8 cellular contexts compared by ENCODE assay signal in the genomic region with DNA sequence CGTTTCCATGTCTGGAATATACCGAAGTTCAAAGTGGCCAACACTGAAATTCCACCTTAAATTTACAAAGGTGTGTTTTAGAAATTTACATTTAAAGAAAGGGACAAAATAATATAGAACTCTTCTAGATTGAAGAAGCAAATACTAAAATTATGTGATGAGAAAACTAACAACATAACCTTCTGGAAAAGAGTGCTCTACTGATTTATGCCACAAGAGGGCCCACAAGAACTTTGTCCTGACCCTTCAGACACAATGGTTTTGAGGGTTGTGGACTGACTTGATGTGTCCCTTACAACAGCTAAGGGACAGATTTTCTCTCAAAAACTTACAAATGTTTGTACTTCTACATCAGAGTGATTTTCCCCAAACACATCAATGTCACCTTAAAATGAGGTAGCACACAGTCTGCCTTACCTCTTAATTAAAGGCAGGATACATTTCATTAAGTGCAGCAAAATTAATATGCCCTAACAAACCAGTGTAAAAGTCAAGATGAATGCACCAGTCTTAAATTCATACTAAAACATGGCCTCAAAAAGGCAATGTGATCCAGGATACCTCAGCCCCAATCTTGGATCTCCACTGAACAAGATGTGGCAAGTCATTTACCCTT. TPM values are rescaled to one million over a fixed set of nuclear protein-coding genes. Genes with fewer than 3 reads are reported as not detected.
DNase-seq lines count a peak whose midpoint lies in the region; ATAC-seq lines count a peak whose summit lies in the region.

No MANE protein-coding gene starts in this region.

- H3K79me1 ChIP-seq in neuronal stem cell (ENCODE audit: low read depth, low read length), result no peaks in the 10 kb centered on the region

- H3K9me3 ChIP-seq in neuronal stem cell (replicated peaks in 1 of 2; ENCODE audit: control insufficient read depth in 2 of 2, insufficient read depth in 1 of 2, low read depth in 1 of 2, low read length in 2 of 2), result no peaks in the 10 kb centered on the region

- no peak overlapping the region for H3K18ac ChIP-seq in neuronal stem cell (ENCODE audit: low read length)

- H3K36me3 ChIP-seq in neuronal stem cell (replicated peaks in 1 of 2; ENCODE audit: control insufficient read depth in 2 of 2, insufficient read depth in 2 of 2, low read length in 2 of 2), result peaks cover 2 to 62% of the 10 kb centered on the region in 2 donors

- H3K27ac ChIP-seq in neuronal stem cell (replicated peaks; ENCODE audit: low read length), result no peak overlapping the region

- H3K4me2 ChIP-seq in neuronal stem cell (ENCODE audit: insufficient read depth, low read length, poor library complexity, severe bottlenecking), result no peak overlapping the region

- H3K4me1 Mint-ChIP-seq in activated CD4-positive, alpha-beta memory T cell treated with anti-CD3 and anti-CD28 coated beads, Interleukin-2, amount 10 ng/mL, durations not matched to agents 7 days and 5 days, result no peaks in the 10 kb centered on the region

- no peak overlapping the region for H3K4ac ChIP-seq in neuronal stem cell (ENCODE audit: low read length)

- H2BK12ac ChIP-seq in neuronal stem cell (ENCODE audit: low read length), result no peak overlapping the region

- H2AK5ac ChIP-seq in neuronal stem cell (ENCODE audit: low read depth, low read length), result no peak overlapping the region

- H3K14ac ChIP-seq in neuronal stem cell (ENCODE audit: low read length), result no peak overlapping the region

- peaks cover 35% of the 10 kb centered on the region for H3K36me3 Mint-ChIP-seq in activated CD4-positive, alpha-beta memory T cell treated with anti-CD3 and anti-CD28 coated beads, Interleukin-2, amount 10 ng/mL, durations not matched to agents 7 days and 5 days (ENCODE audit: low read depth)

- no peak overlapping the region for H2BK15ac ChIP-seq in neuronal stem cell (ENCODE audit: low read length)

- H4K8ac ChIP-seq in neuronal stem cell (ENCODE audit: low read depth, low read length), result no peak overlapping the region

- CTCF ChIA-PET in activated CD4-positive, alpha-beta memory T cell treated with anti-CD3 and anti-CD28 coated beads, Interleukin-2, amount 10 ng/mL, durations not matched to agents 7 days and 5 days (lab: Charles Lee), result interaction anchor here (0.7 to 7.5 kb wide), 10 partner anchors 9 to 101 kb away, joined by 3 to 121 read pairs (median 5); a partner anchor contains a TSS

- ATAC-seq in GM18502 (IDR thresholded peaks at IDR 0.05; ENCODE audit: poor library complexity, unreplicated experiment) (peak; percentile 83), HG03095 (IDR thresholded peaks at IDR 0.05; ENCODE audit: unreplicated experiment) (peak; percentile 70), HG03139 (IDR thresholded peaks at IDR 0.05; ENCODE audit: unreplicated experiment) (no peak)

- no peak overlapping the region for H2BK120ac ChIP-seq in neuronal stem cell (ENCODE audit: low read depth, low read length)

- H3K27ac Mint-ChIP-seq in activated CD4-positive, alpha-beta memory T cell treated with anti-CD3 and anti-CD28 coated beads, Interleukin-2, amount 10 ng/mL, durations not matched to agents 7 days and 5 days, result no peak overlapping the region

- H3K27me3 ChIP-seq in neuronal stem cell (ENCODE audit: control insufficient read depth in 3 of 3, insufficient read depth in 3 of 3, low read depth in 1 of 3, low read length in 3 of 3), result no peaks in the 10 kb centered on the region

- WGBS in neuronal stem cell (ENCODE audit: extremely low coverage in 2 of 2, insufficient read length in 2 of 2, insufficient replicate concordance in 1 of 2), 2 donors, result no CpG with 5 or more reads among the region's 2 CpGs

- DNase-seq in Ammon's horn (ENCODE audit: low spot score), result peak; percentile 73
- DNase-seq in NCI-H526 (lab: John Stamatoyannopoulos, UW), result peak; percentile 2 to 64
- peak; percentile 48 for DNase-seq in activated CD4-positive, alpha-beta memory T cell treated with anti-CD3 and anti-CD28 coated beads, Interleukin-2, amount 10 ng/mL, durations not matched to agents 7 days and 5 days
- DNase-seq in fibroblast of the conjunctiva (ENCODE audit: low read depth), result peak; percentile 56
- DNase-seq in neuronal stem cell (ENCODE audit: low spot score), result peak; percentile 41

- no peak overlapping the region for H4K91ac ChIP-seq in neuronal stem cell (ENCODE audit: low read depth, low read length, poor library complexity)

- no peak overlapping the region for H3K4me3 Mint-ChIP-seq in activated CD4-positive, alpha-beta memory T cell treated with anti-CD3 and anti-CD28 coated beads, Interleukin-2, amount 10 ng/mL, durations not matched to agents 7 days and 5 days

- no peak overlapping the region for H3K23ac ChIP-seq in neuronal stem cell (ENCODE audit: low read depth, low read length, poor library complexity)

- H3K4me1 ChIP-seq in neuronal stem cell (ENCODE audit: control insufficient read depth in 2 of 2, insufficient read depth in 1 of 2, low read depth in 1 of 2, low read length in 2 of 2), result no peaks in the 10 kb centered on the region

- H3K9me3 Mint-ChIP-seq in activated CD4-positive, alpha-beta memory T cell treated with anti-CD3 and anti-CD28 coated beads, Interleukin-2, amount 10 ng/mL, durations not matched to agents 7 days and 5 days, result no peaks in the 10 kb centered on the region

- H2AFZ ChIP-seq in neuronal stem cell (ENCODE audit: low read length), result peak overlapping the region; percentile 3

- H3K27me3 Mint-ChIP-seq in activated CD4-positive, alpha-beta memory T cell treated with anti-CD3 and anti-CD28 coated beads, Interleukin-2, amount 10 ng/mL, durations not matched to agents 7 days and 5 days, result no peaks in the 10 kb centered on the region

- H3K4me3 ChIP-seq in neuronal stem cell (ENCODE audit: low read length in 2 of 2), result no peak overlapping the region

- POLR2A ChIA-PET in activated CD4-positive, alpha-beta memory T cell treated with anti-CD3 and anti-CD28 coated beads, Interleukin-2, amount 10 ng/mL, durations not matched to agents 7 days and 5 days (lab: Charles Lee), result interaction anchor here (1.0 to 1.3 kb wide), 2 partner anchors 78 kb away, joined by 3 to 5 read pairs; no protein-coding TSS in a partner anchor

- no peak overlapping the region for H2BK5ac ChIP-seq in neuronal stem cell (ENCODE audit: low read length)

- no peak overlapping the region for H3K9ac ChIP-seq in neuronal stem cell (ENCODE audit: low read depth, low read length, poor library complexity)

RNA-seq across cellular contexts. Expression of a gene that starts 36.2 kb away (rescaled TPM):
- total RNA-seq in activated CD4-positive, alpha-beta memory T cell treated with anti-CD3 and anti-CD28 coated beads, Interleukin-2, amount 10 ng/mL, durations not matched to agents 7 days and 5 days, result 10 to 100 TPM; 29.2 to 31.5 TPM
- 10.9 TPM for polyA plus RNA-seq in neuronal stem cell (2013, experiment 1 of 2)
- polyA plus RNA-seq in neuronal stem cell (2013, experiment 2 of 2), result 9.6 TPM
